ENCODE assay signal across 8 cellular contexts in genomic region chr19:45927565-45928261, GRCh38. TPM values are rescaled to one million over a fixed set of nuclear protein-coding genes. Genes with fewer than 3 reads are reported as not detected.
DNase-seq lines count a peak whose midpoint lies in the region; ATAC-seq, FAIRE-seq and TF ChIP-seq lines count a peak whose summit lies in the region.

No MANE protein-coding gene starts in this region.

- CTCF ChIA-PET in Calu3 (lab: Charles Lee), result interaction anchor here (1.0 kb wide), 3 partner anchors 8 to 89 kb away, joined by 3 to 4 read pairs (median 4); partner anchors contain the start of gene MYPOP

- peaks cover 41% of the 10 kb centered on the region for H3K27me3 Mint-ChIP-seq in Calu3 (ENCODE audit: unreplicated experiment)

- no peaks in the 10 kb centered on the region for H3K9me3 ChIP-seq in adrenal gland (replicated peaks in 1 of 3)
- H3K9me3 ChIP-seq in right cardiac atrium (ENCODE audit: control insufficient read depth, low read length), result no peaks in the 10 kb centered on the region

- H3K4me1 Mint-ChIP-seq in Calu3 (ENCODE audit: low read depth, unreplicated experiment), result peaks cover 18% of the 10 kb centered on the region

- intact Hi-C loops in Calu3 (cut with micrococcal nuclease; ENCODE audit: unreplicated experiment) (no loop called here), adrenal gland (cut with DNase I) (no loop called here), right cardiac atrium (cut with DNase I) (no loop called here)

- no peak for TF ChIP-seq CTCF in Calu3 (IDR thresholded peaks at IDR 0.05; ENCODE audit: unreplicated experiment)
- peak in 2 of 6 experiments; percentile 9 to 14 for TF ChIP-seq CTCF in adrenal gland (IDR thresholded peaks at IDR 0.05)
- no peak for TF ChIP-seq CTCF in retinal pigment epithelial cell (conservative IDR thresholded peaks at IDR 0.05; ENCODE audit: low read depth, low read length)

- peaks cover 5% of the 10 kb centered on the region for H3K36me3 Mint-ChIP-seq in Calu3 (ENCODE audit: insufficient read depth, unreplicated experiment)

- H3K4me1 ChIP-seq in adrenal gland (replicated peaks in 1 of 2), result peaks cover 0 to 4% of the 10 kb centered on the region in 2 donors
- H3K4me1 ChIP-seq in right cardiac atrium (ENCODE audit: control insufficient read depth, insufficient read depth, low read length), result no peaks in the 10 kb centered on the region

- TF ChIP-seq POLR2A in H54 (IDR thresholded peaks at IDR 0.05; ENCODE audit: low read depth, low read length) (0 out of 2 replicates have a peak, but pooled peaks have one; percentile 24), adrenal gland (IDR thresholded peaks at IDR 0.05) (no peak)

- no peak overlapping the region for H3K4me3 ChIP-seq in adrenal gland
- H3K4me3 ChIP-seq in right cardiac atrium (ENCODE audit: low read length), result no peak overlapping the region
- H3K4me3 ChIP-seq in retinal pigment epithelial cell (ENCODE audit: low read length), result no peak overlapping the region

- ATAC-seq in right cardiac atrium, result peak; percentile 89 to 92
- ATAC-seq in HG03378 (IDR thresholded peaks at IDR 0.05; ENCODE audit: unreplicated experiment), result no peak

- H3K4me3 Mint-ChIP-seq in Calu3 (ENCODE audit: low read depth, unreplicated experiment), result peak overlapping the region; percentile 27

- 9 to 16% (median 13%) methylated on average over 17 to 33 of the region's 33 CpGs for WGBS in adrenal gland, 4 donors
- WGBS in right cardiac atrium, result 8% methylated on average over 33 of the region's 33 CpGs

- no peaks in the 10 kb centered on the region for H3K9me3 Mint-ChIP-seq in Calu3 (ENCODE audit: low read depth, unreplicated experiment)

- H3K27ac Mint-ChIP-seq in Calu3 (ENCODE audit: unreplicated experiment), result no peak overlapping the region

- peak; percentile 94 for DNase-seq in Calu3
- peak; percentile 83 for DNase-seq in H54 (ENCODE audit: insufficient read length, low spot score)
- DNase-seq in NCI-H146 treated with DMSO at 0.1 percent for 48 hours (lab: John Stamatoyannopoulos, UW; ENCODE audit: unreplicated experiment), result peak; percentile 93
- DNase-seq in SW480 (ENCODE audit: low spot score), result peak; percentile 97
- DNase-seq in adrenal gland, result peak; percentile 87 to 96 (median 94)
- DNase-seq in right cardiac atrium, result peak; percentile 91 to 96 (median 92)
- peak; percentile 37 for DNase-seq in retinal pigment epithelial cell (ENCODE audit: low read depth)

- H3K27me3 ChIP-seq in adrenal gland (no peaks in the 10 kb centered on the region), right cardiac atrium (ENCODE audit: control insufficient read depth, insufficient read depth) (no peaks in the 10 kb centered on the region)

- no TSS peak for BruUV-seq in Calu3 (replicated peaks; lab: Mats Ljungman, UMichigan)

- FAIRE-seq in H54 (lab: Jason Lieb, UNC), result peak; percentile 80

- H3K27ac ChIP-seq in adrenal gland, result no peak overlapping the region
- H3K27ac ChIP-seq in right cardiac atrium (ENCODE audit: low read length), result no peak overlapping the region

- H3K36me3 ChIP-seq in adrenal gland (replicated peaks in 1 of 2), result no peaks in the 10 kb centered on the region

RNA-seq across cellular contexts. Expression of gene NANOS2, which starts 13.1 kb away (rescaled TPM):
- total RNA-seq in Calu3 (2022) (not detected in 2 replicates), adrenal gland (not detected), right cardiac atrium (not detected)
- polyA plus RNA-seq in adrenal gland (not detected), right cardiac atrium (not detected)

RNA-seq across cellular contexts. Expression of gene MYPOP, which starts 25.3 kb away (rescaled TPM):
- total RNA-seq in Calu3 (2022), result 11.9 and 13.1 TPM in 2 replicates
- total RNA-seq in adrenal gland, result 10 to 100 TPM in 1 of 8 donors, 1 to 10 TPM in 7; 2.1 to 14.3 (median 7.4) TPM
- 10 to 100 TPM in 1 of 3 donors, 1 to 10 TPM in 2; 5.4 to 10.1 (median 6.6) TPM for polyA plus RNA-seq in adrenal gland
- 10 to 100 TPM in 3 of 4 donors, 1 to 10 TPM in 1; 9.1 to 15.4 (median 12.9) TPM for total RNA-seq in right cardiac atrium
- polyA plus RNA-seq in right cardiac atrium, result 9.3 TPM

RNA-seq across cellular contexts. Expression of gene IRF2BP1, which starts 41.8 kb away (rescaled TPM):
- total RNA-seq in Calu3 (2022) (36.9 and 37.4 TPM in 2 replicates), adrenal gland (10 to 100 TPM; 27.3 to 57.0 (median 39.4) TPM), right cardiac atrium (10 to 100 TPM; 21.5 to 23.4 (median 22.5) TPM)
- polyA plus RNA-seq in adrenal gland (10 to 100 TPM in 2 of 3 donors, 1 to 10 TPM in 1; 3.8 to 23.0 (median 18.3) TPM), right cardiac atrium (17.5 TPM)

RNA-seq across cellular contexts. Expression of gene NOVA2, which starts 46.0 kb away (rescaled TPM):
- not detected in 2 replicates for total RNA-seq in Calu3 (2022)
- 1 to 10 TPM in 6 of 8 donors, under 1 TPM in 2; 0.54 to 6.7 (median 3.2) TPM for total RNA-seq in adrenal gland
- polyA plus RNA-seq in adrenal gland, result 10 to 100 TPM in 1 of 3 donors, 1 to 10 TPM in 2; 2.2 to 10.8 (median 2.5) TPM
- total RNA-seq in right cardiac atrium, result 1 to 10 TPM; 3.8 to 5.4 (median 3.9) TPM
- polyA plus RNA-seq in right cardiac atrium, result 3.3 TPM

Comparison
In these comparisons a context has a peak if more than half of its experiments do, and no peak if none do; other contexts are left out.
1. DNase-seq: peak in every context shown above with its lines; median percentile 97 in SW480; 94 in Calu3; 94 in adrenal gland; 93 in NCI-H146 treated with DMSO at 0.1 percent for 48 hours; 92 in right cardiac atrium; 83 in H54; 37 in retinal pigment epithelial cell.